Comparison of ENCODE assay signal across 8 cellular contexts in the genomic region with DNA sequence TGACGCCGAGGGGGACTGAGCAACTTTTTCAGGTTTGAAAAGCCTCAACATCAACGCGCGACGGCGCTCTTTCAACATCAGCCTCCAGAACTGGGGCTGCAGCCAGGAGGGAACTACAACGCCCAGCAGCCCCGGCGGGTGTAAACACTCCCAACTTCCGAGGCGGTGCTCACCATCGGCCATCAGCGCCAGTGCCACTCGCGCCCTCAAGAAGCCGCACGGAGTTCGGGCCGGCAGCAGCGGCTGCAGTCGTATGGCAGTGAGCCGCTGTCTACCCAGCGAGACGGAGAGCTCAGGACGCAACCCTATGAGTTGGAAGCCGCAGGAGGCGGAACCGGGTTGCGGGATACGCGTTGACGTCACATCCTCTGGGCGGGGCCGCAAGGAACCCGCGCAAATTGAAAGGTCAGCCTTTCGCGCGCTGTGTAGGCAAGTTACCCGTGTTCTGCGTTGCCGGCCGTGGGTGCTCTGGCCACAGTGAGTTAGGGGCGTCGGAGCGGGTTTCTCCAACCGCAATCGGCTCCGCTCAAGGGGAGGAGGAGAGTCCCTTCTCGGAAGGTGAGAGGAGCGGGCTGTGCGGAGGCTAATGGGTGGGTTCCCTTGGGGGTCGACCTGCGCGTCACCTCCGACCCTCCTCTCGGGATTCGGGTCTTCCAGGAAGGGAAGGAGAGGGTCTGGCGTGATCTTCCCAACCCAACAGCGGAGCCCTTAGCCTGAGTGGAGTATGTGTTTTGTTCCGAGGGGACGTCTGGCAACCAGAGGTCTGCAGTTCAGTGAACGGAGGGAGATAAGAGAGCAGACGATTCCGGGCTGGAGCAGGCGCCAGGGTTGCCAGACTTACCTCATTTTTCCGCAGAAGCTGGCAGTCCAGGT. TPM values are rescaled to one million over a fixed set of nuclear protein-coding genes. Genes with fewer than 3 reads are reported as not detected.
DNase-seq lines count a peak whose midpoint lies in the region; ATAC-seq lines count a peak whose summit lies in the region.

EXO1 (plus strand) TSS at position 409 of the 873 bp plus-strand sequence. CDS start 2,222 bp downstream, outside the sequence.

- H3K9me3 Mint-ChIP-seq in activated CD4-positive, alpha-beta T cell treated with anti-CD3 and anti-CD28 coated beads, Interleukin-2, amount 10 ng/mL, durations not matched to agents 24 days and 14 days = no peaks in the 10 kb centered on the region

- peak within 1 kb of the TSS; percentile 99 for H3K27ac Mint-ChIP-seq in activated CD4-positive, alpha-beta T cell treated with anti-CD3 and anti-CD28 coated beads, Interleukin-2, amount 10 ng/mL, durations not matched to agents 24 days and 14 days

- H3K36me3 Mint-ChIP-seq in activated CD4-positive, alpha-beta T cell treated with anti-CD3 and anti-CD28 coated beads, Interleukin-2, amount 10 ng/mL, durations not matched to agents 24 days and 14 days (ENCODE audit: low read depth) = peaks cover 24% of the 10 kb centered on the region

- peak within 1 kb of the TSS; percentile 94 for H3K4me3 Mint-ChIP-seq in activated CD4-positive, alpha-beta T cell treated with anti-CD3 and anti-CD28 coated beads, Interleukin-2, amount 10 ng/mL, durations not matched to agents 24 days and 14 days

- peak; percentile 94 for ATAC-seq in HG03460 (IDR thresholded peaks at IDR 0.05; ENCODE audit: unreplicated experiment)
- peak; percentile 99 for ATAC-seq in left lobe of liver

- peaks cover 1% of the 10 kb centered on the region for H3K27me3 Mint-ChIP-seq in activated CD4-positive, alpha-beta T cell treated with anti-CD3 and anti-CD28 coated beads, Interleukin-2, amount 10 ng/mL, durations not matched to agents 24 days and 14 days

- peak; percentile 3 to 99 (median 94) for DNase-seq in C1 segment of cervical spinal cord (lab: John Stamatoyannopoulos, UW)
- peak; percentile 94 for DNase-seq in GM19240 (ENCODE audit: insufficient read length, low spot score)
- peak; percentile 81 for DNase-seq in NCI-H526 treated with DMSO at 0.1 percent for 48 hours (lab: John Stamatoyannopoulos, UW)
- DNase-seq in activated CD4-positive, alpha-beta T cell treated with anti-CD3 and anti-CD28 coated beads, Interleukin-2, amount 10 ng/mL, durations not matched to agents 24 days and 14 days = peak; percentile 97
- peak; percentile 93 for DNase-seq in dedifferentiated amniotic fluid mesenchymal stem cell (ENCODE audit: extremely low spot score)
- DNase-seq in left lobe of liver (ENCODE audit: low spot score) = peak; percentile 85
- DNase-seq in stimulated activated CD4-positive, alpha-beta T cell treated with anti-CD3 and anti-CD28 coated beads, Interleukin-2, amount 100 ng/mL, for 4 hours (ENCODE audit: low read depth) = peak; percentile 78

- intact Hi-C loops in activated CD4-positive, alpha-beta T cell treated with anti-CD3 and anti-CD28 coated beads, Interleukin-2, amount 10 ng/mL, durations not matched to agents 24 days and 14 days (cut with micrococcal nuclease) = loop anchor here (1.0 kb wide), 5 partner anchors 150 to 329 kb away; partner anchors contain the start of genes CHML, FH and OPN3

- H3K4me1 Mint-ChIP-seq in activated CD4-positive, alpha-beta T cell treated with anti-CD3 and anti-CD28 coated beads, Interleukin-2, amount 10 ng/mL, durations not matched to agents 24 days and 14 days = peaks cover 28% of the 10 kb centered on the region

RNA-seq across cellular contexts. Expression of gene EXO1, which starts in this region (rescaled TPM):
- 60.9 and 63.5 TPM in 2 replicates for total RNA-seq in activated CD4-positive, alpha-beta T cell treated with anti-CD3 and anti-CD28 coated beads, Interleukin-2, amount 10 ng/mL, durations not matched to agents 24 days and 14 days
- total RNA-seq in left lobe of liver = 0.33 TPM

Comparison
In these comparisons a context has a peak if more than half of its experiments do, and no peak if none do; other contexts are left out.
1. Peak in every context shown above with its lines: DNase-seq and ATAC-seq.
2. RNA of gene EXO1 (total RNA-seq): 60.9 to 63.5 TPM in activated CD4-positive, alpha-beta T cell treated with anti-CD3 and anti-CD28 coated beads, Interleukin-2, amount 10 ng/mL, durations not matched to agents 24 days and 14 days; 0.33 TPM in left lobe of liver (single experiment); every median in the first group is over 10 times any median in the second.
3. Peak in DNase-seq and ATAC-seq in left lobe of liver; RNA of the gene not detected or under 1 TPM.